16 cellular contexts compared by ENCODE assay signal in genomic region chr3:18402140-18402834, GRCh38. TPM values are rescaled to one million over a fixed set of nuclear protein-coding genes. Genes with fewer than 3 reads are reported as not detected.
DNase-seq lines count a peak whose midpoint lies in the region; ATAC-seq lines count a peak whose summit lies in the region.
"Had no signal": no experiment of that assay in that cellular context is flagged by ENCODE, and none has a peak within 500 bp of the region (broad histone marks: within the 10 kb centered on the region; RNA-seq: fewer than 3 reads in every experiment).

No MANE protein-coding gene starts in this region.

- H3K36me3 Mint-ChIP-seq in activated T-cell treated with anti-CD3 and anti-CD28 coated beads, Interleukin-2, amount 50 U/mL, for 24 hours (ENCODE audit: low read depth): peaks cover 99% of the 10 kb centered on the region
- H3K36me3 Mint-ChIP-seq in activated CD4-positive, alpha-beta memory T cell treated with anti-CD3 and anti-CD28 coated beads for 36 hours: peaks cover 91% of the 10 kb centered on the region
- H3K36me3 Mint-ChIP-seq in stimulated activated effector memory CD8-positive, alpha-beta T cell treated with anti-CD3 and anti-CD28 coated beads, Interleukin-12 subunit alpha, Interleukin-12 subunit beta, amount 100 ng/mL, for 72 hours: peaks cover 100% of the 10 kb centered on the region

- no peaks in the 10 kb centered on the region for H3K9me3 Mint-ChIP-seq in activated T-cell treated with anti-CD3 and anti-CD28 coated beads, Interleukin-2, amount 50 U/mL, for 24 hours
- H3K9me3 Mint-ChIP-seq in activated CD4-positive, alpha-beta memory T cell treated with anti-CD3 and anti-CD28 coated beads for 36 hours: no peaks in the 10 kb centered on the region
- H3K9me3 Mint-ChIP-seq in stimulated activated effector memory CD8-positive, alpha-beta T cell treated with anti-CD3 and anti-CD28 coated beads, Interleukin-12 subunit alpha, Interleukin-12 subunit beta, amount 100 ng/mL, for 72 hours: no peaks in the 10 kb centered on the region
- H3K9me3 Mint-ChIP-seq: CD14-positive monocyte had no signal

- H3K4me1 Mint-ChIP-seq in activated T-cell treated with anti-CD3 and anti-CD28 coated beads, Interleukin-2, amount 50 U/mL, for 24 hours (ENCODE audit: low read depth): peaks cover 96% of the 10 kb centered on the region
- H3K4me1 Mint-ChIP-seq in activated CD4-positive, alpha-beta memory T cell treated with anti-CD3 and anti-CD28 coated beads for 36 hours (ENCODE audit: low read depth): peaks cover 84% of the 10 kb centered on the region
- H3K4me1 Mint-ChIP-seq in stimulated activated effector memory CD8-positive, alpha-beta T cell treated with anti-CD3 and anti-CD28 coated beads, Interleukin-12 subunit alpha, Interleukin-12 subunit beta, amount 100 ng/mL, for 72 hours: peaks cover 54% of the 10 kb centered on the region

- POLR2A ChIA-PET in activated CD4-positive, alpha-beta memory T cell treated with anti-CD3 and anti-CD28 coated beads for 36 hours (lab: Charles Lee): interaction anchor here (1.0 to 1.5 kb wide), 2 partner anchors 13 to 22 kb away, joined by 3 read pairs; no protein-coding TSS in a partner anchor

- ATAC-seq in stimulated activated effector memory CD8-positive, alpha-beta T cell treated with anti-CD3 and anti-CD28 coated beads, Interleukin-12 subunit alpha, Interleukin-12 subunit beta, amount 100 ng/mL, for 72 hours: no peak

- peak overlapping the region; percentile 87 for H3K27ac Mint-ChIP-seq in activated T-cell treated with anti-CD3 and anti-CD28 coated beads, Interleukin-2, amount 50 U/mL, for 24 hours
- H3K27ac Mint-ChIP-seq in activated CD4-positive, alpha-beta memory T cell treated with anti-CD3 and anti-CD28 coated beads for 36 hours: peak overlapping the region; percentile 78
- peak overlapping the region; percentile 80 for H3K27ac Mint-ChIP-seq in stimulated activated effector memory CD8-positive, alpha-beta T cell treated with anti-CD3 and anti-CD28 coated beads, Interleukin-12 subunit alpha, Interleukin-12 subunit beta, amount 100 ng/mL, for 72 hours

- DNase-seq in activated T-cell treated with anti-CD3 and anti-CD28 coated beads, Interleukin-2, amount 50 U/mL, for 24 hours: no peak
- DNase-seq in activated T-cell treated with anti-CD3 and anti-CD28 coated beads, Interleukin-2, amount 50 U/mL, for 1 hour: no peak
- no peak for DNase-seq in activated CD4-positive, alpha-beta memory T cell treated with anti-CD3 and anti-CD28 coated beads for 36 hours
- DNase-seq in stimulated activated effector memory CD8-positive, alpha-beta T cell treated with anti-CD3 and anti-CD28 coated beads, Interleukin-12 subunit alpha, Interleukin-12 subunit beta, amount 100 ng/mL, for 72 hours (ENCODE audit: low spot score in 2 of 2): no peak
- no peak for DNase-seq in stimulated activated naive CD4-positive, alpha-beta T cell treated with Interleukin-2 at 50 U/mL for 16 hours (lab: John Stamatoyannopoulos, UW)
- DNase-seq in KBM-7: no peak
- no peak for DNase-seq in activated gamma-delta T cell (lab: John Stamatoyannopoulos, UW)
- DNase-seq: effector CD4-positive, alpha-beta T cell; heart right ventricle; mammary epithelial cell; NCI-H2029; NCI-H524; stomach; T1000 had no signal

- in situ Hi-C loops in KBM-7 (cut with MboI; ENCODE audit: low pct_unique_long_range_greater_than_20kb, low sequenced_read_pairs): no loop called here

- CTCF ChIA-PET in activated CD4-positive, alpha-beta memory T cell treated with anti-CD3 and anti-CD28 coated beads for 36 hours (lab: Charles Lee): interaction anchor here (0.9 to 2.1 kb wide), 3 partner anchors 8 to 157 kb away, joined by 3 to 7 read pairs (median 3); no protein-coding TSS in a partner anchor

- intact Hi-C loops in activated CD4-positive, alpha-beta memory T cell treated with anti-CD3 and anti-CD28 coated beads for 36 hours (cut with micrococcal nuclease): no loop called here

- H3K27me3 Mint-ChIP-seq in activated T-cell treated with anti-CD3 and anti-CD28 coated beads, Interleukin-2, amount 50 U/mL, for 24 hours: no peaks in the 10 kb centered on the region
- no peaks in the 10 kb centered on the region for H3K27me3 Mint-ChIP-seq in activated CD4-positive, alpha-beta memory T cell treated with anti-CD3 and anti-CD28 coated beads for 36 hours

- peak overlapping the region; percentile 4 for H3K27ac ChIP-seq in cingulate gyrus (ENCODE audit: low read depth, low read length)

- peak overlapping the region; percentile 46 for H3K4me3 Mint-ChIP-seq in activated T-cell treated with anti-CD3 and anti-CD28 coated beads, Interleukin-2, amount 50 U/mL, for 24 hours
- peak overlapping the region; percentile 13 for H3K4me3 Mint-ChIP-seq in activated CD4-positive, alpha-beta memory T cell treated with anti-CD3 and anti-CD28 coated beads for 36 hours
- no peak overlapping the region for H3K4me3 Mint-ChIP-seq in stimulated activated effector memory CD8-positive, alpha-beta T cell treated with anti-CD3 and anti-CD28 coated beads, Interleukin-12 subunit alpha, Interleukin-12 subunit beta, amount 100 ng/mL, for 72 hours
- H3K4me3 Mint-ChIP-seq: CD14-positive monocyte had no signal

RNA-seq across cellular contexts. Expression of gene SATB1, which starts 22.9 kb away (rescaled TPM):
- 100 to 1,000 TPM; 546 to 561 TPM for total RNA-seq in activated CD4-positive, alpha-beta memory T cell treated with anti-CD3 and anti-CD28 coated beads for 36 hours
